In the genomic region with DNA sequence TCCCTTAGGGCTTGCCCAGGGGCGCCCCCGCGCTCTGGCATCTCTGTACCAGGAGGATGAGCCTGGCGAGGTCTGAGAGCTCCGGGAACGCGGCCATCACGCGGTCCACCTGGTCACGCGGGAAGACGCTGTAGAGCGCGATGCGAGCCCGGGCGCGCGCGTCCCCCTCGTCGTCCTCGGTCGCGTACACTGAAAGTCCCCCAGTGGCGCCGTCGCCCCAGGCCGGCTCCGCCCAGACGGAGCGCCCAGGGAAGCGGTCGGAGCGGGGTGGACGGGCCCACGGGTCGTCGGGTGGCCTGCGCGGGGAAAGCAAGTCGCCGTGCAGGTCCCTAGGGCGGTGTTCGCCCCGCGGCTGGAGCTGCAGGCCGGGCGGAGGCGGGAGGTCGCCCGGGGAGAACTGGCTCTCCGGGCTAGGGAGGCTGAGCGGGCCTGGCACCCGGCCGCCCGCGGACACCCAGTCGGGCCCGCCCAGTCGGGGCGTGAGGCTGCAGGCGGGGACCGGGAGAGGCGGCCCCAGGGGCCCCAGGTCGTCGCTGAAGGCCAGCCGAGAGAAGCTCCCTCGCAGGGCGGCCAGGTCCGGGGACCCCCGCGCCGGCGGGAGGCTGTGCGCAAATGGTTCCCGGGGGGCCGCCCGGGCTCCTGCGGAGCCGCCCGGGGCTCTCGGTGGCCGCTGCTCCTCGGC, we compare ENCODE assay signal across 10 cellular contexts. TPM values are rescaled to one million over a fixed set of nuclear protein-coding genes. Genes with fewer than 3 reads are reported as not detected.
DNase-seq lines count a peak whose midpoint lies in the region; ATAC-seq and TF ChIP-seq lines count a peak whose summit lies in the region.
"Had no signal": no experiment of that assay in that cellular context is flagged by ENCODE, and none has a peak within 500 bp of the region (broad histone marks: within the 10 kb centered on the region; RNA-seq: fewer than 3 reads in every experiment).

No MANE protein-coding gene starts in this region.

- intact Hi-C loops in lower lobe of right lung (cut with DNase I), result no loop called here

- peak overlapping the region; percentile 50 for H3K4me3 ChIP-seq in choroid plexus epithelial cell (ENCODE audit: low read depth, low read length)
- H3K4me3 ChIP-seq in lower lobe of right lung, result peak overlapping the region; percentile 57

- no peaks in the 10 kb centered on the region for H3K27me3 Mint-ChIP-seq in stimulated activated naive CD8-positive, alpha-beta T cell treated with anti-CD3 and anti-CD28 coated beads, Interleukin-15, Interleukin-2, amounts not matched to agents 100 ng/mL and 50 ng/mL, for 24 hours

- no peaks in the 10 kb centered on the region for H3K9me3 Mint-ChIP-seq in stimulated activated naive CD8-positive, alpha-beta T cell treated with anti-CD3 and anti-CD28 coated beads, Interleukin-15, Interleukin-2, amounts not matched to agents 100 ng/mL and 50 ng/mL, for 24 hours

- no peak for TF ChIP-seq CTCF in choroid plexus epithelial cell (conservative IDR thresholded peaks at IDR 0.05; ENCODE audit: low read depth, low read length)
- no peak for TF ChIP-seq CTCF in lower lobe of right lung (IDR thresholded peaks at IDR 0.05)

- peaks cover 23% of the 10 kb centered on the region for H3K36me3 Mint-ChIP-seq in stimulated activated naive CD8-positive, alpha-beta T cell treated with anti-CD3 and anti-CD28 coated beads, Interleukin-15, Interleukin-2, amounts not matched to agents 100 ng/mL and 50 ng/mL, for 24 hours (ENCODE audit: low read depth)

- H3K4me1 Mint-ChIP-seq in stimulated activated naive CD8-positive, alpha-beta T cell treated with anti-CD3 and anti-CD28 coated beads, Interleukin-15, Interleukin-2, amounts not matched to agents 100 ng/mL and 50 ng/mL, for 24 hours (ENCODE audit: low read depth), result peaks cover 3% of the 10 kb centered on the region

- peaks cover 14% of the 10 kb centered on the region for H3K27me3 ChIP-seq in lower lobe of right lung (ENCODE audit: low read depth)

- H3K4me3 Mint-ChIP-seq in stimulated activated naive CD8-positive, alpha-beta T cell treated with anti-CD3 and anti-CD28 coated beads, Interleukin-15, Interleukin-2, amounts not matched to agents 100 ng/mL and 50 ng/mL, for 24 hours, result peak overlapping the region; percentile 37

- no peak overlapping the region for H3K27ac Mint-ChIP-seq in stimulated activated naive CD8-positive, alpha-beta T cell treated with anti-CD3 and anti-CD28 coated beads, Interleukin-15, Interleukin-2, amounts not matched to agents 100 ng/mL and 50 ng/mL, for 24 hours

- peak overlapping the region; percentile 53 for H3K27ac ChIP-seq in lower lobe of right lung

- ATAC-seq in lower lobe of right lung, result peak; percentile 62 to 66
- no peak for ATAC-seq in GM21515 (IDR thresholded peaks at IDR 0.05; ENCODE audit: unreplicated experiment)
- ATAC-seq: HCT116 had no signal

- H3K4me1 ChIP-seq in lower lobe of right lung, result peaks cover 45% of the 10 kb centered on the region

- no peaks in the 10 kb centered on the region for H3K36me3 ChIP-seq in lower lobe of right lung

- no peaks in the 10 kb centered on the region for H3K9me3 ChIP-seq in lower lobe of right lung

- peak; percentile 70 for DNase-seq in DMS53 (lab: John Stamatoyannopoulos, UW)
- no peak for DNase-seq in DMS53 treated with DMSO at 0.1 percent for 48 hours (lab: John Stamatoyannopoulos, UW; ENCODE audit: unreplicated experiment)
- DNase-seq in choroid plexus epithelial cell (ENCODE audit: low read depth), result no peak
- peak; percentile 68 for DNase-seq in lower lobe of right lung
- DNase-seq in NOMO-1 (lab: John Stamatoyannopoulos, UW; ENCODE audit: unreplicated experiment in 2 of 2), result no peak
- DNase-seq in NCI-H2196 treated with DMSO at 0.1 percent for 48 hours (lab: John Stamatoyannopoulos, UW; ENCODE audit: unreplicated experiment), result no peak
- DNase-seq: NCI-H526 treated with DMSO at 0.1 percent for 48 hours had no signal

RNA-seq across cellular contexts. Expression of gene ZC3H12D, which starts 34.0 kb away (rescaled TPM):
- 2.6 TPM for total RNA-seq in lower lobe of right lung

RNA-seq across cellular contexts. Expression of gene SUMO4, which starts 50.8 kb away (rescaled TPM):
- 2.0 TPM for total RNA-seq in lower lobe of right lung

Comparison
In these comparisons a context has a peak if more than half of its experiments do, and no peak if none do; other contexts are left out.
1. DNase-seq: peak in DMS53 (single experiment) and lower lobe of right lung (single experiment); none in DMS53 treated with DMSO at 0.1 percent for 48 hours (single experiment), choroid plexus epithelial cell (single experiment), NOMO-1 (0 of 2) and NCI-H2196 treated with DMSO at 0.1 percent for 48 hours (single experiment).